Comparison of ENCODE assay signal across 15 cellular contexts in genomic region chr16:12145918-12146317, GRCh38.
A peak's percentile ranks its signal among the peaks of the same experiment; 100 is the strongest.
DNase-seq lines count a peak whose midpoint lies in the region; ATAC-seq and TF ChIP-seq lines count a peak whose summit lies in the region.
"Had no signal": no experiment of that assay in that cellular context is flagged by ENCODE, and none has a peak within 500 bp of the region (broad histone marks: within the 10 kb centered on the region; RNA-seq: fewer than 3 reads in every experiment).

No MANE protein-coding gene starts in this region.

- in situ Hi-C loops in KBM-7 (cut with MboI; ENCODE audit: low pct_unique_long_range_greater_than_20kb, low sequenced_read_pairs), result no loop called here

- no peaks in the 10 kb centered on the region for H3K27me3 ChIP-seq in mesenchymal stem cell (ENCODE audit: control insufficient read depth in 1 of 2, insufficient read depth in 1 of 2, low read length in 2 of 2)

- no peak overlapping the region for H4K8ac ChIP-seq in mesenchymal stem cell (ENCODE audit: low read length)

- H3K4me1 Mint-ChIP-seq in activated CD4-positive, alpha-beta T cell treated with anti-CD3 and anti-CD28 coated beads, Interleukin-2, amount 10 ng/mL, durations not matched to agents 24 days and 14 days, result peaks cover 8% of the 10 kb centered on the region

- H3K4me1 ChIP-seq in mesenchymal stem cell (ENCODE audit: control insufficient read depth, insufficient read depth, low read depth, low read length), result peaks cover 2% of the 10 kb centered on the region

- no peak overlapping the region for H3K4ac ChIP-seq in mesenchymal stem cell (ENCODE audit: low read depth in 1 of 2, low read length in 2 of 2)

- no peaks in the 10 kb centered on the region for H3K9me3 Mint-ChIP-seq in activated CD4-positive, alpha-beta T cell treated with anti-CD3 and anti-CD28 coated beads, Interleukin-2, amount 10 ng/mL, durations not matched to agents 24 days and 14 days

- intact Hi-C loops in Right ventricle myocardium inferior (cut with DNase I), result no loop called here
- intact Hi-C loops in activated CD4-positive, alpha-beta T cell treated with anti-CD3 and anti-CD28 coated beads, Interleukin-2, amount 10 ng/mL, durations not matched to agents 24 days and 14 days (cut with micrococcal nuclease), result no loop called here

- H2BK120ac ChIP-seq in mesenchymal stem cell (ENCODE audit: low read depth, low read length), result no peak overlapping the region

- H2BK15ac ChIP-seq in mesenchymal stem cell (ENCODE audit: low read depth, poor library complexity, severe bottlenecking), result no peak overlapping the region

- ATAC-seq in Right ventricle myocardium inferior, result no peak
- ATAC-seq: Panc1 had no signal

- TF ChIP-seq CTCF in GM10266 (IDR thresholded peaks at IDR 0.05; ENCODE audit: control insufficient read depth, insufficient read depth, low read depth, missing control alignments), result no peak

- 51% methylated on average over 4 of the region's 5 CpGs for WGBS in mesenchymal stem cell

- H2BK12ac ChIP-seq in mesenchymal stem cell (ENCODE audit: low read length in 2 of 2), result no peak overlapping the region

- no peaks in the 10 kb centered on the region for H3K27me3 Mint-ChIP-seq in activated CD4-positive, alpha-beta T cell treated with anti-CD3 and anti-CD28 coated beads, Interleukin-2, amount 10 ng/mL, durations not matched to agents 24 days and 14 days

- no peak overlapping the region for H3K9ac ChIP-seq in mesenchymal stem cell (ENCODE audit: low read length)
- H3K9ac ChIP-seq: GM23248 had no signal

- H2AFZ ChIP-seq in mesenchymal stem cell (ENCODE audit: low read depth, low read length), result no peak overlapping the region
- H2AFZ ChIP-seq: GM23248 had no signal

- peaks cover 0 to 42% of the 10 kb centered on the region in 2 experiments for H3K36me3 ChIP-seq in mesenchymal stem cell (ENCODE audit: control insufficient read depth in 1 of 2, insufficient read depth in 2 of 2, low read depth in 1 of 2, low read length in 2 of 2)

- no peak overlapping the region for H3K18ac ChIP-seq in mesenchymal stem cell (ENCODE audit: low read depth in 1 of 2, low read length in 2 of 2)

- peak; percentile 26 for DNase-seq in LHCN-M2 (ENCODE audit: low read depth)
- DNase-seq in amniotic epithelial cell (ENCODE audit: low read depth), result peak; percentile 42
- peak; percentile 63 for DNase-seq in mesenchymal stem cell
- DNase-seq in Right ventricle myocardium inferior (ENCODE audit: missing footprints), result no peak
- no peak for DNase-seq in activated CD4-positive, alpha-beta T cell treated with anti-CD3 and anti-CD28 coated beads, Interleukin-2, amount 10 ng/mL, durations not matched to agents 24 days and 14 days
- no peak for DNase-seq in KBM-7
- DNase-seq in GM10266 (ENCODE audit: extremely low spot score), result no peak
- DNase-seq: DND-41, GM23248, NCI-H1694 treated with DMSO at 0.1 percent for 48 hours, NCI-H2107, NCI-H2227 treated with DMSO at 0.1 percent for 48 hours, NCI-H510A treated with DMSO at 0.1 percent for 48 hours, NCI-H82 had no signal

- no peaks in the 10 kb centered on the region for H3K9me3 ChIP-seq in mesenchymal stem cell (ENCODE audit: control insufficient read depth, low read length)

- H3K4me2 ChIP-seq in mesenchymal stem cell (ENCODE audit: low read length, poor library complexity, severe bottlenecking), result no peak overlapping the region

- no peak overlapping the region for H3K27ac Mint-ChIP-seq in activated CD4-positive, alpha-beta T cell treated with anti-CD3 and anti-CD28 coated beads, Interleukin-2, amount 10 ng/mL, durations not matched to agents 24 days and 14 days

- H2AK5ac ChIP-seq in mesenchymal stem cell (ENCODE audit: low read length, severe bottlenecking), result no peak overlapping the region

- H3K27ac ChIP-seq in mesenchymal stem cell (ENCODE audit: low read length, poor library complexity, severe bottlenecking), result no peak overlapping the region
- H3K27ac ChIP-seq: GM23248 had no signal

- no peak overlapping the region for H3K4me3 ChIP-seq in mesenchymal stem cell (ENCODE audit: insufficient read depth in 1 of 2, low read depth in 1 of 2, low read length in 2 of 2)
- H3K4me3 ChIP-seq: GM23248 had no signal

- H3K23ac ChIP-seq in mesenchymal stem cell (ENCODE audit: low read length in 2 of 2), result no peak overlapping the region

- no peaks in the 10 kb centered on the region for H3K36me3 Mint-ChIP-seq in activated CD4-positive, alpha-beta T cell treated with anti-CD3 and anti-CD28 coated beads, Interleukin-2, amount 10 ng/mL, durations not matched to agents 24 days and 14 days (ENCODE audit: low read depth)

- no peak overlapping the region for H2BK5ac ChIP-seq in mesenchymal stem cell (ENCODE audit: low read depth, low read length, poor library complexity, severe bottlenecking)

- no peak overlapping the region for H3K14ac ChIP-seq in mesenchymal stem cell (ENCODE audit: low read length in 2 of 2)

- no peak overlapping the region for H4K91ac ChIP-seq in mesenchymal stem cell (ENCODE audit: low read length)

- no peak overlapping the region for H3K4me3 Mint-ChIP-seq in activated CD4-positive, alpha-beta T cell treated with anti-CD3 and anti-CD28 coated beads, Interleukin-2, amount 10 ng/mL, durations not matched to agents 24 days and 14 days

- no peaks in the 10 kb centered on the region for H3K79me1 ChIP-seq in mesenchymal stem cell (replicated peaks; ENCODE audit: low read length, poor library complexity, severe bottlenecking)

Comparison
In these comparisons a context has a peak if more than half of its experiments do, and no peak if none do; other contexts are left out.
1. DNase-seq: peak in LHCN-M2 (single experiment), amniotic epithelial cell (single experiment) and mesenchymal stem cell (single experiment); none in Right ventricle myocardium inferior (single experiment), activated CD4-positive, alpha-beta T cell treated with anti-CD3 and anti-CD28 coated beads, Interleukin-2, amount 10 ng/mL, durations not matched to agents 24 days and 14 days (single experiment), KBM-7 (single experiment) and GM10266 (single experiment).